ENCODE assay signal across 26 cellular contexts in the genomic region with DNA sequence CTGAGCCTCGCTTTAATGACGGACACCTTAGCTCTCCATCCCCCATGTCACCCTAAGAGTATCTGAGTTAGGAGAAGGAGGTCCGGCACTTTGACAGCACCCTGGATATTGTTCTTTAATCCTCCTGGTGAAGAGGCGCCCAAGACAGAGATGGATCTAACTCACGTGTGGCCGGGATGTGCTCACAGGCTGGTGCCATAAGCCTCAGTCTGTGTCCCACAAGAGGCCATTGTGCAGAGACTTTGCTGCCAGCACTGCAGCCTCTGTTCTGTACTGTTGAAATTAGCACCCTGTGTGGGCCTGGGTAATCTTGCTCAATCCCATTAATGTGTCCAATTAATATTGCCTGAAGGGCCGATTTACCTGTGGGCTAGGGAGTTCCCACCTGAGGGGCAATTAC. TPM values are rescaled to one million over a fixed set of nuclear protein-coding genes. Genes with fewer than 3 reads are reported as not detected.
"Had no signal": no experiment of that assay in that cellular context is flagged by ENCODE, and none has a peak within 500 bp of the region (broad histone marks: within the 10 kb centered on the region; RNA-seq: fewer than 3 reads in every experiment).

No MANE protein-coding gene starts in this region.

- H3K4me1 ChIP-seq: colonic mucosa, esophagus squamous epithelium, foreskin keratinocyte, gastrocnemius medialis, heart left ventricle, heart right ventricle had no signal

- H3K27me3 ChIP-seq: colonic mucosa, dorsolateral prefrontal cortex, esophagus muscularis mucosa, foreskin keratinocyte, gastrocnemius medialis, gastroesophageal sphincter had no signal

- H3K4me3 ChIP-seq: colonic mucosa, coronary artery, dorsolateral prefrontal cortex, esophagus muscularis mucosa, esophagus squamous epithelium, gastrocnemius medialis, gastroesophageal sphincter, heart left ventricle, heart right ventricle had no signal

- DNase-seq: colonic mucosa; cortex of kidney; dermis blood vessel endothelial cell; dorsolateral prefrontal cortex; effector CD4-positive, alpha-beta T cell; effector CD8-positive, alpha-beta T cell; effector memory CD4-positive, alpha-beta T cell; effector memory CD8-positive, alpha-beta T cell; endodermal cell; erythroblast; esophagus squamous epithelium; foreskin fibroblast; foreskin keratinocyte; foreskin melanocyte; gastrocnemius medialis; glutamatergic neuron; head of caudate nucleus; heart left ventricle; heart right ventricle had no signal

- H3K9me3 ChIP-seq: colonic mucosa, esophagus muscularis mucosa, esophagus squamous epithelium, gastrocnemius medialis, gastroesophageal sphincter, heart left ventricle, heart right ventricle had no signal

- H3K27ac ChIP-seq: colonic mucosa, coronary artery, epithelial cell of prostate, esophagus muscularis mucosa, esophagus squamous epithelium, foreskin keratinocyte, gastrocnemius medialis, gastroesophageal sphincter, heart left ventricle, heart right ventricle had no signal

- H3K36me3 ChIP-seq: colonic mucosa, esophagus muscularis mucosa, esophagus squamous epithelium, gastrocnemius medialis, gastroesophageal sphincter, heart left ventricle, heart right ventricle had no signal

RNA-seq across cellular contexts. Expression of a gene that starts 37.7 kb away (rescaled TPM):
- total RNA-seq: colonic mucosa, dermis blood vessel endothelial cell, endodermal cell, endothelial cell of umbilical vein, esophagus mucosa, foreskin keratinocyte, gastrocnemius medialis, glomerular endothelial cell, heart left ventricle, heart right ventricle had no signal
